Comparison of ENCODE assay signal across 15 cellular contexts in the genomic region with DNA sequence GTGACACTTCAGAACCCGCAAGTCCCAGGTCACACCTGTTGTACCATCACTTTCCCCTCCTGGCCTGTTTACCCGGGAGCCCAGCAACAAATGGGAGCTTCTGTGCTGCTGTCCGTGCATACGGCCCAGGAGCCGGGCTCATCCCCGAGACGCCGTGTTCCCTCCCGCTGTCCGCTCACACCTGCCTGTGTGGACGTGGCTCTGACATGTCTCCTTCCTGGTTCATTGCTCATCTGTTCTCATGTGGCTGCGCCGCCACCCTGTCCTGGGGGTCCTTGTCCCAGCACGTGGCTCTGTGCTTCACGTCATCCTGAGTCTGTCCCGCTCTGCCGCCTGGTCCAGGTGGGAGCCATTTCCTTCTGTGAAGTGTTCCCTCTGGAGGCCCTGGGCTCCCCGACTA. TPM values are rescaled to one million over a fixed set of nuclear protein-coding genes. Genes with fewer than 3 reads are reported as not detected.
"Had no signal": no experiment of that assay in that cellular context is flagged by ENCODE, and none has a peak within 500 bp of the region (broad histone marks: within the 10 kb centered on the region; RNA-seq: fewer than 3 reads in every experiment).

No MANE protein-coding gene starts in this region.

- H3K27me3 Mint-ChIP-seq: activated naive CD4-positive, alpha-beta T cell treated with anti-CD3 and anti-CD28 coated beads, Interleukin-2, amount 10 ng/mL, durations not matched to agents 7 days and 5 days; natural killer cell treated with Interleukin-12 subunit alpha and Interleukin-12 subunit beta and Interleukin-15 and Interleukin-18, amount 100 ng/mL, for 72 hours had no signal

- H3K27me3 ChIP-seq: esophagus muscularis mucosa, spleen, thyroid gland had no signal

- ATAC-seq: sciatic nerve had no signal

- DNase-seq: activated CD4-positive, alpha-beta T cell treated with anti-CD3 and anti-CD28 coated beads, Interleukin-2, amount 50 U/mL, for 48 hours; activated CD4-positive, CD25-positive, alpha-beta regulatory T cell treated with anti-CD3 and anti-CD28 coated beads, Interleukin-2, amount 50 U/mL, for 72 hours; activated naive CD4-positive, alpha-beta T cell treated with anti-CD3 and anti-CD28 coated beads, Interleukin-2, amount 10 ng/mL, durations not matched to agents 7 days and 5 days; caudate nucleus; glutamatergic neuron; spleen; T1000; thyroid gland had no signal

- H3K36me3 Mint-ChIP-seq: natural killer cell treated with Interleukin-12 subunit alpha and Interleukin-12 subunit beta and Interleukin-15 and Interleukin-18, amount 100 ng/mL, for 72 hours had no signal

- H3K27ac ChIP-seq: esophagus muscularis mucosa, spleen, thyroid gland had no signal

- H3K27ac Mint-ChIP-seq: activated naive CD4-positive, alpha-beta T cell treated with anti-CD3 and anti-CD28 coated beads, Interleukin-2, amount 10 ng/mL, durations not matched to agents 7 days and 5 days; activated T-helper 2 cell treated with anti-CD3 and anti-CD28 coated beads, Interferon-gamma antibody, Interleukin-2, Interleukin-4, amounts not matched to agents 10 μg/mL and 5 μg/mL and 100 μg/mL, durations not matched to agents 14 hours and 24 hours and 36 hours; natural killer cell treated with Interleukin-12 subunit alpha and Interleukin-12 subunit beta and Interleukin-15 and Interleukin-18, amount 100 ng/mL, for 72 hours had no signal

- H3K9me3 ChIP-seq: esophagus muscularis mucosa, spleen, thyroid gland had no signal

- H3K4me3 Mint-ChIP-seq: activated naive CD4-positive, alpha-beta T cell treated with anti-CD3 and anti-CD28 coated beads, Interleukin-2, amount 10 ng/mL, durations not matched to agents 7 days and 5 days; natural killer cell treated with Interleukin-12 subunit alpha and Interleukin-12 subunit beta and Interleukin-15 and Interleukin-18, amount 100 ng/mL, for 72 hours had no signal

- H3K9me3 Mint-ChIP-seq: activated naive CD4-positive, alpha-beta T cell treated with anti-CD3 and anti-CD28 coated beads, Interleukin-2, amount 10 ng/mL, durations not matched to agents 7 days and 5 days; activated T-helper 2 cell treated with anti-CD3 and anti-CD28 coated beads, Interferon-gamma antibody, Interleukin-2, Interleukin-4, amounts not matched to agents 10 μg/mL and 5 μg/mL and 100 μg/mL, durations not matched to agents 14 hours and 24 hours and 36 hours; natural killer cell treated with Interleukin-12 subunit alpha and Interleukin-12 subunit beta and Interleukin-15 and Interleukin-18, amount 100 ng/mL, for 72 hours had no signal

- H3K4me1 ChIP-seq: thyroid gland had no signal

- H3K4me3 ChIP-seq: esophagus muscularis mucosa, spleen, thyroid gland had no signal

- H3K4me1 Mint-ChIP-seq: activated naive CD4-positive, alpha-beta T cell treated with anti-CD3 and anti-CD28 coated beads, Interleukin-2, amount 10 ng/mL, durations not matched to agents 7 days and 5 days had no signal

- H3K36me3 ChIP-seq: thyroid gland had no signal

RNA-seq across cellular contexts. Expression of a gene that starts 50.0 kb away (rescaled TPM):
- total RNA-seq: activated T-helper 2 cell treated with anti-CD3 and anti-CD28 coated beads, Interferon-gamma antibody, Interleukin-2, Interleukin-4, amounts not matched to agents 10 μg/mL and 5 μg/mL and 100 μg/mL, durations not matched to agents 14 hours and 24 hours and 36 hours; esophagus muscularis mucosa; fibroblast of villous mesenchyme; liver; natural killer cell treated with Interleukin-12 subunit alpha and Interleukin-12 subunit beta and Interleukin-15 and Interleukin-18, amount 100 ng/mL, for 72 hours; osteocyte; sciatic nerve had no signal
